In the genomic region with DNA sequence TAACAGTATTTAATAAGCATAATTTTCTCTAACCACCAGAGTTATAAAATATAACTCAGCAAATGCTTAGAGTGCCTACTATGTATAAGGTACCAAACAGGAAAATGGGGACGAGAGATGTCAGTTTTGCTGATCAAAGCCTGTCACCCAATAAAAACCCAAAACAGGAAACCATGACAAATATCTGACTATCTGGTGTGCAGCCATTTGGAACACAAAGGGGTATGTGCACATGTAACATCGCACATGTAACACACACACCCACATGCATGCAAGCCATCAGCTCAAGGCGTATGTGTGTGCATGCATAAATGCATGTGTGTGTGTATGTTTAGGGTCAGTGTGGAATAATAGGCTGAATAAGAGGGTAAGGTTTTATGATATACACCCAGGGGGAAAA, we compare ENCODE assay signal across 24 cellular contexts.
DNase-seq lines count a peak whose midpoint lies in the region; ATAC-seq and TF ChIP-seq lines count a peak whose summit lies in the region.
"Had no signal": no experiment of that assay in that cellular context is flagged by ENCODE, and none has a peak within 500 bp of the region (broad histone marks: within the 10 kb centered on the region; RNA-seq: fewer than 3 reads in every experiment).

No MANE protein-coding gene starts in this region.

- no peak overlapping the region for H2BK120ac ChIP-seq in mesenchymal stem cell (ENCODE audit: low read depth, low read length)

- no peak overlapping the region for H3K4me3 ChIP-seq in mesenchymal stem cell (ENCODE audit: insufficient read depth in 1 of 2, low read depth in 1 of 2, low read length in 2 of 2)
- H3K4me3 ChIP-seq: left ventricle myocardium inferior, MG63 had no signal

- no peak overlapping the region for H3K4ac ChIP-seq in mesenchymal stem cell (ENCODE audit: low read depth in 1 of 2, low read length in 2 of 2)

- no peak overlapping the region for H2BK5ac ChIP-seq in mesenchymal stem cell (ENCODE audit: low read depth, low read length, poor library complexity, severe bottlenecking)

- H4K91ac ChIP-seq in mesenchymal stem cell (ENCODE audit: low read length): peak overlapping the region; percentile 25

- peaks cover 67% of the 10 kb centered on the region for H3K4me1 Mint-ChIP-seq in CD4-positive, alpha-beta T cell (ENCODE audit: low read depth)
- peaks cover 33% of the 10 kb centered on the region for H3K4me1 Mint-ChIP-seq in T-helper 17 cell

- intact Hi-C loops in CD4-positive, alpha-beta T cell (cut with DNase I, micrococcal nuclease): no loop called here

- POLR2A ChIA-PET in CD4-positive, alpha-beta T cell (lab: Charles Lee): interaction anchor here (0.8 to 1.8 kb wide), 2 partner anchors 16 to 20 kb away, joined by 3 to 7 read pairs; no protein-coding TSS in a partner anchor

- no peaks in the 10 kb centered on the region for H3K9me3 ChIP-seq in CD4-positive, alpha-beta T cell (ENCODE audit: control insufficient read depth, low read length)
- H3K9me3 ChIP-seq in T-helper 17 cell (ENCODE audit: control insufficient read depth, low read length, poor library complexity, severe bottlenecking) (no peaks in the 10 kb centered on the region), mesenchymal stem cell (ENCODE audit: control insufficient read depth, low read length) (no peaks in the 10 kb centered on the region)
- H3K9me3 ChIP-seq: left ventricle myocardium inferior, MG63, SK-N-SH had no signal

- CTCF ChIA-PET in CD4-positive, alpha-beta T cell (lab: Charles Lee): interaction anchor here (0.8 to 1.0 kb wide), 2 partner anchors 16 to 119 kb away, joined by 3 to 4 read pairs; no protein-coding TSS in a partner anchor

- H3K9me3 Mint-ChIP-seq in CD4-positive, alpha-beta T cell: no peaks in the 10 kb centered on the region
- H3K9me3 Mint-ChIP-seq: activated B cell treated with CpG ODN at 0.5 μM for 24 hours; activated naive CD4-positive, alpha-beta T cell treated with anti-CD3 and anti-CD28 coated beads, Interleukin-2, amount 50 U/mL, for 24 hours; mesothelial cell of epicardium; nephron progenitor cell had no signal

- no peaks in the 10 kb centered on the region for H3K79me1 ChIP-seq in mesenchymal stem cell (replicated peaks; ENCODE audit: low read length, poor library complexity, severe bottlenecking)

- H3K27me3 ChIP-seq in CD4-positive, alpha-beta T cell (ENCODE audit: control insufficient read depth, insufficient read depth, low read length): no peaks in the 10 kb centered on the region
- no peaks in the 10 kb centered on the region for H3K27me3 ChIP-seq in mesenchymal stem cell (ENCODE audit: control insufficient read depth in 1 of 2, insufficient read depth in 1 of 2, low read length in 2 of 2)
- H3K27me3 ChIP-seq: dorsolateral prefrontal cortex had no signal

- H3K36me3 Mint-ChIP-seq in CD4-positive, alpha-beta T cell (ENCODE audit: low read depth): no peaks in the 10 kb centered on the region
- H3K36me3 Mint-ChIP-seq in T-helper 17 cell (ENCODE audit: low read depth): no peaks in the 10 kb centered on the region
- H3K36me3 Mint-ChIP-seq: activated naive CD4-positive, alpha-beta T cell treated with anti-CD3 and anti-CD28 coated beads, Interleukin-2, amount 50 U/mL, for 24 hours; mesothelial cell of epicardium had no signal

- no peak overlapping the region for H4K8ac ChIP-seq in mesenchymal stem cell (ENCODE audit: low read length)

- no peak overlapping the region for H3K9ac ChIP-seq in mesenchymal stem cell (ENCODE audit: low read length)
- H3K9ac ChIP-seq: SK-N-SH had no signal

- no peak overlapping the region for H2BK15ac ChIP-seq in mesenchymal stem cell (ENCODE audit: low read depth, poor library complexity, severe bottlenecking)

- H3K4me3 Mint-ChIP-seq in CD4-positive, alpha-beta T cell: peak overlapping the region; percentile 59
- H3K4me3 Mint-ChIP-seq in T-helper 17 cell: peak overlapping the region; percentile 59
- H3K4me3 Mint-ChIP-seq: activated B cell treated with CpG ODN at 0.5 μM for 24 hours; activated naive CD4-positive, alpha-beta T cell treated with anti-CD3 and anti-CD28 coated beads, Interleukin-2, amount 50 U/mL, for 24 hours; mesothelial cell of epicardium; nephron progenitor cell had no signal

- peak overlapping the region; percentile 1 for H2AK5ac ChIP-seq in mesenchymal stem cell (ENCODE audit: low read length, severe bottlenecking)

- peak overlapping the region; percentile 4 to 59 for H2BK12ac ChIP-seq in mesenchymal stem cell (ENCODE audit: low read length in 2 of 2)

- H3K23ac ChIP-seq in mesenchymal stem cell (ENCODE audit: low read length in 2 of 2): no peak overlapping the region

- no peak overlapping the region for H2AFZ ChIP-seq in mesenchymal stem cell (ENCODE audit: low read depth, low read length)

- H3K27ac Mint-ChIP-seq in CD4-positive, alpha-beta T cell: peak overlapping the region; percentile 22
- peak overlapping the region; percentile 6 for H3K27ac Mint-ChIP-seq in T-helper 17 cell
- H3K27ac Mint-ChIP-seq: activated B cell treated with CpG ODN at 0.5 μM for 24 hours; activated naive CD4-positive, alpha-beta T cell treated with anti-CD3 and anti-CD28 coated beads, Interleukin-2, amount 50 U/mL, for 24 hours; nephron progenitor cell had no signal

- peaks cover 9% of the 10 kb centered on the region for H3K27me3 Mint-ChIP-seq in CD4-positive, alpha-beta T cell
- peaks cover 34% of the 10 kb centered on the region for H3K27me3 Mint-ChIP-seq in T-helper 17 cell

- no peak overlapping the region for H3K4me2 ChIP-seq in mesenchymal stem cell (ENCODE audit: low read length, poor library complexity, severe bottlenecking)

- DNase-seq in CD4-positive, alpha-beta T cell: no peak
- DNase-seq in T-helper 17 cell: no peak
- no peak for DNase-seq in mesenchymal stem cell
- no peak for DNase-seq in left lobe of liver (ENCODE audit: low spot score)
- DNase-seq in NCI-H2107 treated with DMSO at 0.1 percent for 48 hours (lab: John Stamatoyannopoulos, UW; ENCODE audit: unreplicated experiment): no peak
- DNase-seq in CD1c-positive myeloid dendritic cell (ENCODE audit: extremely low spot score): no peak
- DNase-seq in hippocampal formation (lab: John Stamatoyannopoulos, UW): no peak
- DNase-seq: activated B cell treated with CpG ODN at 0.5 μM for 24 hours, aorta, caudate nucleus, DMS79, dorsolateral prefrontal cortex, GOT3, left ventricle myocardium inferior, MG63, NCI-H1436 treated with DMSO at 0.1 percent for 48 hours, NCI-H526, nephron progenitor cell, posterior cingulate gyrus, SK-N-SH had no signal

- H3K14ac ChIP-seq in mesenchymal stem cell (ENCODE audit: low read length in 2 of 2): no peak overlapping the region

- no peak overlapping the region for H3K18ac ChIP-seq in mesenchymal stem cell (ENCODE audit: low read depth in 1 of 2, low read length in 2 of 2)

- no peaks in the 10 kb centered on the region for H3K36me3 ChIP-seq in mesenchymal stem cell (ENCODE audit: control insufficient read depth in 1 of 2, insufficient read depth in 2 of 2, low read depth in 1 of 2, low read length in 2 of 2)
- H3K36me3 ChIP-seq: left ventricle myocardium inferior, MG63 had no signal

- ATAC-seq in CD4-positive, alpha-beta T cell (ENCODE audit: poor library complexity): peak; percentile 42
- ATAC-seq in GM18511 (IDR thresholded peaks at IDR 0.05; ENCODE audit: unreplicated experiment) (peak; percentile 33), T-helper 17 cell (peak; percentile 34), left lobe of liver (no peak)

- 98% methylated on average over 3 of the region's 3 CpGs for WGBS in mesenchymal stem cell

- peaks cover 16% of the 10 kb centered on the region for H3K4me1 ChIP-seq in mesenchymal stem cell (ENCODE audit: control insufficient read depth, insufficient read depth, low read depth, low read length)
- H3K4me1 ChIP-seq: left ventricle myocardium inferior had no signal

- H3K27ac ChIP-seq in CD4-positive, alpha-beta T cell (ENCODE audit: low read depth, low read length): no peak overlapping the region
- H3K27ac ChIP-seq in mesenchymal stem cell (ENCODE audit: low read length, poor library complexity, severe bottlenecking): peak overlapping the region; percentile 84
- H3K27ac ChIP-seq: left ventricle myocardium inferior, RWPE1 had no signal

- no peak for TF ChIP-seq CTCF in CD4-positive, alpha-beta T cell (IDR thresholded peaks at IDR 0.05)
